29 cellular contexts compared by ENCODE assay signal in the genomic region with DNA sequence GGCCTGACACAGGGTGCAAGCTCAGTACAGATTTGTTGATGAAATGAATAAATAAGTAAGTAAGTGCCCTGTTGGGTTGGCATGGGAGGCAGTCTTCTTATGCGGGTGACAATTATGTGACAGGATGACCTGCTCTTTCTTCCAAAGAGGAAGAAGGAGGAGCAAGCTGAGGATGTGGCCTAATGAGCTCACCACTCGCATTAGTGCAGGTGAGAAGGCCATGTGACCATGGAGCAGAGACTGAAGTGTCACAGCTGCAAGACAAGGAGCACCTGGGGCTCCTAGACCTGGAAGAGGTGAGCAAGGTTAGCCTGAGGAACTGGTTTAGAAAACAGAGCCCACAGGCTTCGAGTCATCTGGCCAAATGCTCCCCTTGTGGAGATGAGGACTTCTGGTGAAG. TPM values are rescaled to one million over a fixed set of nuclear protein-coding genes. Genes with fewer than 3 reads are reported as not detected.
DNase-seq lines count a peak whose midpoint lies in the region; ATAC-seq and TF ChIP-seq lines count a peak whose summit lies in the region.
"Had no signal": no experiment of that assay in that cellular context is flagged by ENCODE, and none has a peak within 500 bp of the region (broad histone marks: within the 10 kb centered on the region; RNA-seq: fewer than 3 reads in every experiment).

No MANE protein-coding gene starts in this region.

- H3K36me3 ChIP-seq in fibroblast of lung (ENCODE audit: control insufficient read depth, insufficient read depth, low read length) (no peaks in the 10 kb centered on the region), subcutaneous abdominal adipose tissue (ENCODE audit: control insufficient read depth in 5 of 5, insufficient read depth in 5 of 5, low read length in 5 of 5) (no peaks in the 10 kb centered on the region)
- H3K36me3 ChIP-seq: esophagus muscularis mucosa, right atrium auricular region, thoracic aorta had no signal

- no peaks in the 10 kb centered on the region for H3K9me3 Mint-ChIP-seq in activated T-cell treated with anti-CD3 and anti-CD28 coated beads, Interleukin-2, amount 50 U/mL, for 72 hours
- no peaks in the 10 kb centered on the region for H3K9me3 Mint-ChIP-seq in activated T-cell treated with anti-CD3 and anti-CD28 coated beads, Interleukin-2, amount 50 U/mL, for 4 hours
- H3K9me3 Mint-ChIP-seq: CD4-positive, alpha-beta memory T cell had no signal

- H3K4me3 Mint-ChIP-seq in activated T-cell treated with anti-CD3 and anti-CD28 coated beads, Interleukin-2, amount 50 U/mL, for 72 hours, result no peak overlapping the region
- no peak overlapping the region for H3K4me3 Mint-ChIP-seq in activated T-cell treated with anti-CD3 and anti-CD28 coated beads, Interleukin-2, amount 50 U/mL, for 4 hours
- H3K4me3 Mint-ChIP-seq: HFFc6 had no signal

- no peaks in the 10 kb centered on the region for H3K79me2 ChIP-seq in fibroblast of lung (ENCODE audit: control insufficient read depth, insufficient read depth, low read length)

- ATAC-seq in activated T-cell treated with anti-CD3 and anti-CD28 coated beads, Interleukin-2, amount 50 U/mL, for 72 hours (replicated peaks in 1 of 2), result no peak
- ATAC-seq in activated T-cell treated with anti-CD3 and anti-CD28 coated beads, Interleukin-2, amount 50 U/mL, for 4 hours, result no peak
- ATAC-seq: activated CD4-positive, CD25-positive, alpha-beta regulatory T cell treated with anti-CD3 and anti-CD28 coated beads, Interleukin-2, amount 50 U/mL, for 24 hours; K562 had no signal

- DNase-seq in activated T-cell treated with anti-CD3 and anti-CD28 coated beads, Interleukin-2, amount 50 U/mL, for 72 hours, result no peak
- DNase-seq in activated T-cell treated with anti-CD3 and anti-CD28 coated beads, Interleukin-2, amount 50 U/mL, for 4 hours, result no peak
- DNase-seq in NCI-H69 (lab: John Stamatoyannopoulos, UW) (peak; percentile 20), fibroblast of lung (ENCODE audit: low read depth in 2 of 2) (peak; percentile 21 to 22), T-helper 2 cell (no peak), NCI-H345 (lab: John Stamatoyannopoulos, UW) (no peak)
- DNase-seq in stimulated activated naive CD4-positive, alpha-beta T cell (lab: John Stamatoyannopoulos, UW), result no peak
- DNase-seq: activated gamma-delta T cell treated with Interleukin-2 at 50 U/mL for 16 hours; amniotic stem cell; caudate nucleus; CD4-positive, alpha-beta memory T cell; DMS79; effector CD4-positive, alpha-beta T cell; head of caudate nucleus; HFFc6; NCI-H1048; nucleus accumbens; RPMI8226; SK-N-SH; stimulated activated CD4-positive, alpha-beta T cell treated with anti-CD3 and anti-CD28 coated beads, Interleukin-15, amount 100 ng/mL, for 24 hours had no signal

- H3K4me3 ChIP-seq in fibroblast of lung (replicated peaks in 1 of 4; ENCODE audit: control extremely low read depth in 1 of 4, insufficient read depth in 1 of 4, low read depth in 3 of 4, low read length in 4 of 4), result no peak overlapping the region
- H3K4me3 ChIP-seq in subcutaneous abdominal adipose tissue (ENCODE audit: low read depth in 1 of 5, low read length in 5 of 5), result peak overlapping the region in 3 of 5 donors; percentile 11 to 21 (median 19)
- H3K4me3 ChIP-seq: esophagus muscularis mucosa, K562, right atrium auricular region, thoracic aorta had no signal

- no peaks in the 10 kb centered on the region for H4K20me1 ChIP-seq in fibroblast of lung (ENCODE audit: control insufficient read depth, extremely low read depth, insufficient read depth, low read length)

- H3K4me1 ChIP-seq in fibroblast of lung (ENCODE audit: control insufficient read depth, extremely low read depth, insufficient read depth, low read length) (no peaks in the 10 kb centered on the region), subcutaneous abdominal adipose tissue (ENCODE audit: control insufficient read depth in 5 of 5, insufficient read depth in 5 of 5, low read length in 5 of 5) (peaks cover 0 to 1% (median 0%) of the 10 kb centered on the region in 5 donors)
- H3K4me1 ChIP-seq: esophagus muscularis mucosa, right atrium auricular region had no signal

- H3K27me3 Mint-ChIP-seq in activated T-cell treated with anti-CD3 and anti-CD28 coated beads, Interleukin-2, amount 50 U/mL, for 72 hours (ENCODE audit: low read depth), result no peaks in the 10 kb centered on the region
- H3K27me3 Mint-ChIP-seq in activated T-cell treated with anti-CD3 and anti-CD28 coated beads, Interleukin-2, amount 50 U/mL, for 4 hours (ENCODE audit: low read depth), result peaks cover 2% of the 10 kb centered on the region

- H3K9ac ChIP-seq in fibroblast of lung (ENCODE audit: insufficient read depth, low read length), result no peak overlapping the region
- no peak overlapping the region for H3K9ac ChIP-seq in subcutaneous abdominal adipose tissue (ENCODE audit: low read length in 5 of 5)
- H3K9ac ChIP-seq: SK-N-SH had no signal

- no peak for TF ChIP-seq CTCF in fibroblast of lung (conservative IDR thresholded peaks at IDR 0.05 in 1 of 2, IDR thresholded peaks at IDR 0.05 in 1 of 2; ENCODE audit: low read depth in 1 of 2, low read length in 2 of 2)

- no peak overlapping the region for H3K27ac ChIP-seq in fibroblast of lung (ENCODE audit: insufficient read depth, low read length)
- H3K27ac ChIP-seq in subcutaneous abdominal adipose tissue (ENCODE audit: low read depth, low read length), result no peak overlapping the region
- H3K27ac ChIP-seq: esophagus muscularis mucosa, HL-60, right atrium auricular region, thoracic aorta had no signal

- no peaks in the 10 kb centered on the region for H3K4me1 Mint-ChIP-seq in activated T-cell treated with anti-CD3 and anti-CD28 coated beads, Interleukin-2, amount 50 U/mL, for 72 hours (ENCODE audit: low read depth)
- peaks cover 5% of the 10 kb centered on the region for H3K4me1 Mint-ChIP-seq in activated T-cell treated with anti-CD3 and anti-CD28 coated beads, Interleukin-2, amount 50 U/mL, for 4 hours (ENCODE audit: low read depth)

- no peaks in the 10 kb centered on the region for H3K9me3 ChIP-seq in fibroblast of lung (ENCODE audit: control insufficient read depth, insufficient read depth, low read depth, low read length)
- peaks cover 3 to 25% (median 17%) of the 10 kb centered on the region in 5 donors for H3K9me3 ChIP-seq in subcutaneous abdominal adipose tissue (ENCODE audit: control insufficient read depth in 5 of 5, low read length in 5 of 5)

- peak overlapping the region; percentile 66 for H3K27ac Mint-ChIP-seq in activated T-cell treated with anti-CD3 and anti-CD28 coated beads, Interleukin-2, amount 50 U/mL, for 72 hours
- H3K27ac Mint-ChIP-seq: HFFc6 had no signal

- H3K36me3 Mint-ChIP-seq in activated T-cell treated with anti-CD3 and anti-CD28 coated beads, Interleukin-2, amount 50 U/mL, for 72 hours (ENCODE audit: insufficient read depth in 2 of 2), result no peaks in the 10 kb centered on the region
- H3K36me3 Mint-ChIP-seq in activated T-cell treated with anti-CD3 and anti-CD28 coated beads, Interleukin-2, amount 50 U/mL, for 4 hours (ENCODE audit: insufficient read depth), result no peaks in the 10 kb centered on the region
- H3K36me3 Mint-ChIP-seq: CD4-positive, alpha-beta memory T cell had no signal

- H3K27me3 ChIP-seq in fibroblast of lung (ENCODE audit: control insufficient read depth, insufficient read depth, low read length) (peaks cover 3% of the 10 kb centered on the region), subcutaneous abdominal adipose tissue (ENCODE audit: control insufficient read depth in 5 of 5, insufficient read depth in 4 of 5, low read length in 5 of 5) (peaks cover 4 to 7% (median 5%) of the 10 kb centered on the region in 5 donors)
- H3K27me3 ChIP-seq: right atrium auricular region had no signal

- H3K4me2 ChIP-seq in fibroblast of lung (ENCODE audit: extremely low read depth, insufficient read depth, low read length), result no peak overlapping the region
- H3K4me2 ChIP-seq: SK-N-SH had no signal

- H2AFZ ChIP-seq in fibroblast of lung (ENCODE audit: low read length), result no peak overlapping the region

RNA-seq across cellular contexts. Expression of gene LRTM2, which starts 34.9 kb away (rescaled TPM):
- total RNA-seq in activated T-cell treated with anti-CD3 and anti-CD28 coated beads, Interleukin-2, amount 50 U/mL, for 72 hours, result under 1 TPM in 1 of 2 donors, not detected in 1; 0.14 TPM
- under 1 TPM; 0.08 to 0.34 (median 0.27) TPM for total RNA-seq in activated T-cell treated with anti-CD3 and anti-CD28 coated beads, Interleukin-2, amount 50 U/mL, for 4 hours
- total RNA-seq in fibroblast of lung, result not detected in 2 replicates
- not detected in 2 replicates for polyA plus RNA-seq in fibroblast of lung
- not detected in 2 replicates for polyA plus RNA-seq in fibroblast of lung (2012)
- not detected in 2 replicates for polyA minus RNA-seq in fibroblast of lung (ENCODE audit: low replicate concordance)
- total RNA-seq: CD4-positive, alpha-beta memory T cell; HFFc6; K562; lower leg skin; right atrium auricular region; thoracic aorta had no signal
- polyA plus RNA-seq: AG04450; CD4-positive, alpha-beta memory T cell; SK-N-SH had no signal

Comparison
In these comparisons a context has a peak if more than half of its experiments do, and no peak if none do; other contexts are left out.
1. DNase-seq: peak in NCI-H69 (single experiment) and fibroblast of lung (2 of 2); none in activated T-cell treated with anti-CD3 and anti-CD28 coated beads, Interleukin-2, amount 50 U/mL, for 72 hours (0 of 2), activated T-cell treated with anti-CD3 and anti-CD28 coated beads, Interleukin-2, amount 50 U/mL, for 4 hours (single experiment), stimulated activated naive CD4-positive, alpha-beta T cell (0 of 6), T-helper 2 cell (0 of 5) and NCI-H345 (single experiment).
2. H3K4me3 ChIP-seq: peak in subcutaneous abdominal adipose tissue (3 of 5); none in fibroblast of lung (0 of 4).